In genomic region chr4:107930821-107931774, GRCh38 we compare ENCODE assay signal across 8 cellular contexts. TPM values are rescaled to one million over a fixed set of nuclear protein-coding genes. Genes with fewer than 3 reads are reported as not detected.
A peak's percentile ranks its signal among the peaks of the same experiment; 100 is the strongest.
DNase-seq lines count a peak whose midpoint lies in the region; ATAC-seq and TF ChIP-seq lines count a peak whose summit lies in the region.

CYP2U1 (plus strand) TSS chr4:107931549; CDS start chr4:107931644, 95 bp downstream.

- no peaks in the 10 kb centered on the region for H3K9me3 ChIP-seq in prostate gland
- H3K9me3 ChIP-seq in upper lobe of right lung: no peaks in the 10 kb centered on the region

- peak; percentile 63 for TF ChIP-seq POLR2A in prostate gland (IDR thresholded peaks at IDR 0.05)

- ATAC-seq in left cardiac atrium (peak; percentile 98 to 99), upper lobe of right lung (peak; percentile 98)

- H3K36me3 ChIP-seq in H7 (replicated peaks; ENCODE audit: control insufficient read depth, insufficient read depth, low read length): no peaks in the 10 kb centered on the region
- H3K36me3 ChIP-seq in prostate gland: no peaks in the 10 kb centered on the region
- no peaks in the 10 kb centered on the region for H3K36me3 ChIP-seq in upper lobe of right lung

- peaks cover 27% of the 10 kb centered on the region for H3K27me3 ChIP-seq in H7 (ENCODE audit: control insufficient read depth, insufficient read depth, low read length)
- no peaks in the 10 kb centered on the region for H3K27me3 ChIP-seq in prostate gland (replicated peaks; ENCODE audit: insufficient read depth)
- H3K27me3 ChIP-seq in upper lobe of right lung: no peaks in the 10 kb centered on the region

- H3K27ac ChIP-seq in adipose tissue (ENCODE audit: low read depth, low read length) (peak within 1 kb of the TSS; percentile 71), prostate gland (peak within 1 kb of the TSS; percentile 70 to 74), upper lobe of right lung (peak within 1 kb of the TSS; percentile 74)

- intact Hi-C loops in left cardiac atrium (cut with DNase I): loop anchor here in 1 of 2 donors (5.0 kb wide), 1 partner anchor 56 kb away; the partner anchor contains the start of gene HADH
- intact Hi-C loops in prostate gland (cut with DNase I): loop anchor here (5.0 kb wide), 1 partner anchor 61 kb away; no protein-coding TSS in a partner anchor
- intact Hi-C loops in upper lobe of right lung (cut with DNase I): no loop called here

- DNase-seq in GM04504 (ENCODE audit: low read depth) (peak; percentile 39), H7 (peak; percentile 95), M059J (ENCODE audit: low read depth) (peak; percentile 74), SW480 (ENCODE audit: low spot score) (peak; percentile 56), left cardiac atrium (peak; percentile 91), prostate gland (ENCODE audit: low spot score) (peak; percentile 86), upper lobe of right lung (peak; percentile 92)

- TF ChIP-seq CTCF in prostate gland (IDR thresholded peaks at IDR 0.05) (peak in 2 of 4 experiments; percentile 32 to 44), upper lobe of right lung (IDR thresholded peaks at IDR 0.05) (peak; percentile 28)

- H3K4me3 ChIP-seq in H7 (ENCODE audit: insufficient read depth, low read depth, low read length) (peak within 1 kb of the TSS; percentile 61), prostate gland (peak within 1 kb of the TSS; percentile 71 to 79), upper lobe of right lung (peak within 1 kb of the TSS; percentile 69)

- WGBS in adipose tissue, 3 donors: 1 to 3% (median 2%) methylated on average over 68 to 78 of the region's 78 CpGs
- WGBS in prostate gland: 2% methylated on average over 74 of the region's 78 CpGs

- H3K4me1 ChIP-seq in prostate gland (replicated peaks) (no peaks in the 10 kb centered on the region), upper lobe of right lung (peaks cover 9% of the 10 kb centered on the region)

RNA-seq across cellular contexts. Expression of gene CYP2U1, which starts in this region (rescaled TPM):
- 1.5 and 1.7 TPM in 2 replicates for total RNA-seq in H7 (2014; rRNA removed; shearing (Covaris generic))
- 8.0 and 8.3 TPM in 2 replicates for total RNA-seq in M059J (2014; rRNA removed; shearing (Covaris generic))
- polyA plus RNA-seq in adipose tissue: 1 to 10 TPM; 1.5 to 3.8 (median 3.1) TPM
- 10 to 100 TPM in 1 of 2 donors, 1 to 10 TPM in 1; 9.4 to 10.8 TPM for total RNA-seq in left cardiac atrium
- 10 to 100 TPM in 1 of 2 donors, 1 to 10 TPM in 1; 8.0 to 13.5 TPM for total RNA-seq in prostate gland
- total RNA-seq in upper lobe of right lung: 9.0 TPM

Comparison
In these comparisons a context has a peak if more than half of its experiments do, and no peak if none do; other contexts are left out.
1. Peak in every context shown above with its lines: DNase-seq, ATAC-seq, H3K4me3 ChIP-seq and H3K27ac ChIP-seq.
2. DNase-seq: peak in every context shown above with its lines; median percentile 95 in H7; 92 in upper lobe of right lung; 91 in left cardiac atrium; 86 in prostate gland; 74 in M059J; 56 in SW480; 39 in GM04504.